In the genomic region with DNA sequence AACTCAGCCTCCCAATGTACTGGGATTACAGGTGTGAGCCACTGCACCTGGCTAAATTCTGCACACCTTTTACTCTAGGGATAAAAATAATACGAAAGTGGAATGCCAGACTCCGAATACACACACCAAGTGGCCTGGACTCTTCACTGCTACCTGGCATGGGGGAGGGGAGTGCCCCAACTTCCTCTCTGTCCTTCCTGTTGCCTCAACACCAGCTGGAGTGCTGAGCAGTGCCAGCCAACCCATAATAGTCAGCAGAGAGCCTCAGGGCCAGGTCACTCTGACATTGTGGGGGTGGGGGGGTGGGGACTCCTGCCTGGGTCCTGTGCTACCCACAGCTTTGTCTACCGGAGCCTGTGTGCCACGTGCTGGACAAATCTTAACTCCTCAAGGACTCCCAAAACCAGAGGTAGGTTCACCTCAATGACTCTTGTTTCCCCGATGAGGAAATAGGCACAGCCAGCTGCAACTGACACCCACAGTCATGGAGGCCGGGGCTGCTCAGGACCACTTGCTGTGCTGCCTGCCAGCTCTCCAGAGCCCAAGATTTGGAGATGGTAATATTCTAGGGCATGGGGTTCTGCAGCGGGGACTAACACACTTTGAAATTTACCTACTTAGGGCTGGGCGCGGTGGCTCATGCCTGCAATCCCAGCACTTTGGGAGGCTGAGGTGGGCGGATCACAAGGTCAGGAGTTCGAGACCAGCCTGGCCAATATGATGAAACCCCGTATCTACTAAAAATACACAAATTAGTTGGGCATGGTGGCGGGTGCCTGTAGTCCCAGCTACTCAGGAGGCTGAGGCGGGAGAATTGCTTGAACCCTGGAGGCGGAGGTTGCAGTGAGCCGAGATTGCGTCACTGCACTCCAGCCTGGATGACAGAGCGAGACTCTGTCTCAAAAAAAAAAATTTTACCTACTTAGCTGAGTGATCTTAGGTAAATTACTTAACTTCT, we compare ENCODE assay signal across 1 cellular context.
TF ChIP-seq lines count a peak whose summit lies in the region.
"Not testable (repeated sequence)": the region's sequence is repeated elsewhere in the genome, so short reads cannot be mapped to it uniquely, and the experiment has no call there.

No MANE protein-coding gene starts in this region.

TF ChIP-seq in K562, 482 proteins besides CTCF, POLR2A, EP300 and RAD21 (continues in another document):
- TF ChIP-seq KLF1 (tag; IDR thresholded peaks at IDR 0.05) (0 out of 2 replicates have a peak, but pooled peaks have one; percentile 20), SPI1 (IDR thresholded peaks at IDR 0.05; ENCODE audit: borderline replicate concordance, low read depth, low read length) (peak; percentile 87), CEBPB (tag; IDR thresholded peaks at IDR 0.05) (peak; percentile 93), DPF2 (IDR thresholded peaks at IDR 0.05) (0 out of 2 replicates have a peak, but pooled peaks have one; percentile 12), NFRKB (IDR thresholded peaks at IDR 0.05; ENCODE audit: low read depth) (peak; percentile 11), TRIM24 (IDR thresholded peaks at IDR 0.05) (peak in 1 of 2 experiments; percentile 53; a peak in 2 of 4 replicates), SMAD4 (CRISPR knock-in tag; conservative IDR thresholded peaks at IDR 0.05) (0 out of 2 replicates have a peak, but pooled peaks have one; percentile 20), KDM1A (IDR thresholded peaks at IDR 0.05) (peak; percentile 47 to 67; a peak in 3 of 4 replicates), ARID1B (IDR thresholded peaks at IDR 0.05) (peak; percentile 16; the same call in 1 of the 2 replicates), MIER1 (IDR thresholded peaks at IDR 0.05; ENCODE audit: low read depth) (peak; percentile 37; the same call in 1 of the 2 replicates), EGR1 (conservative IDR thresholded peaks at IDR 0.05) (peak; percentile 76), HDAC2 (IDR thresholded peaks at IDR 0.05) (0 out of 2 replicates have a peak, but pooled peaks have one; percentile 35), MEF2D (tag; conservative IDR thresholded peaks at IDR 0.05; ENCODE audit: low read depth) (0 out of 2 replicates have a peak, but pooled peaks have one; percentile 54), BCOR (IDR thresholded peaks at IDR 0.05) (peak; percentile 92), CEBPG (tag; conservative IDR thresholded peaks at IDR 0.05 in 1 of 2, IDR thresholded peaks at IDR 0.05 in 1 of 2) (peak; percentile 60 to 69; a peak in 2 of 4 replicates), SMARCA5 (IDR thresholded peaks at IDR 0.05) (peak; percentile 82), RCOR1 (IDR thresholded peaks at IDR 0.05; ENCODE audit: borderline replicate concordance in 1 of 2, low read depth in 2 of 2, low read length in 2 of 2) (0 out of 4 replicates have a peak, but pooled peaks of 1 of the 2 experiments have one; percentile 11)
- TF ChIP-seq, protein P1, sequence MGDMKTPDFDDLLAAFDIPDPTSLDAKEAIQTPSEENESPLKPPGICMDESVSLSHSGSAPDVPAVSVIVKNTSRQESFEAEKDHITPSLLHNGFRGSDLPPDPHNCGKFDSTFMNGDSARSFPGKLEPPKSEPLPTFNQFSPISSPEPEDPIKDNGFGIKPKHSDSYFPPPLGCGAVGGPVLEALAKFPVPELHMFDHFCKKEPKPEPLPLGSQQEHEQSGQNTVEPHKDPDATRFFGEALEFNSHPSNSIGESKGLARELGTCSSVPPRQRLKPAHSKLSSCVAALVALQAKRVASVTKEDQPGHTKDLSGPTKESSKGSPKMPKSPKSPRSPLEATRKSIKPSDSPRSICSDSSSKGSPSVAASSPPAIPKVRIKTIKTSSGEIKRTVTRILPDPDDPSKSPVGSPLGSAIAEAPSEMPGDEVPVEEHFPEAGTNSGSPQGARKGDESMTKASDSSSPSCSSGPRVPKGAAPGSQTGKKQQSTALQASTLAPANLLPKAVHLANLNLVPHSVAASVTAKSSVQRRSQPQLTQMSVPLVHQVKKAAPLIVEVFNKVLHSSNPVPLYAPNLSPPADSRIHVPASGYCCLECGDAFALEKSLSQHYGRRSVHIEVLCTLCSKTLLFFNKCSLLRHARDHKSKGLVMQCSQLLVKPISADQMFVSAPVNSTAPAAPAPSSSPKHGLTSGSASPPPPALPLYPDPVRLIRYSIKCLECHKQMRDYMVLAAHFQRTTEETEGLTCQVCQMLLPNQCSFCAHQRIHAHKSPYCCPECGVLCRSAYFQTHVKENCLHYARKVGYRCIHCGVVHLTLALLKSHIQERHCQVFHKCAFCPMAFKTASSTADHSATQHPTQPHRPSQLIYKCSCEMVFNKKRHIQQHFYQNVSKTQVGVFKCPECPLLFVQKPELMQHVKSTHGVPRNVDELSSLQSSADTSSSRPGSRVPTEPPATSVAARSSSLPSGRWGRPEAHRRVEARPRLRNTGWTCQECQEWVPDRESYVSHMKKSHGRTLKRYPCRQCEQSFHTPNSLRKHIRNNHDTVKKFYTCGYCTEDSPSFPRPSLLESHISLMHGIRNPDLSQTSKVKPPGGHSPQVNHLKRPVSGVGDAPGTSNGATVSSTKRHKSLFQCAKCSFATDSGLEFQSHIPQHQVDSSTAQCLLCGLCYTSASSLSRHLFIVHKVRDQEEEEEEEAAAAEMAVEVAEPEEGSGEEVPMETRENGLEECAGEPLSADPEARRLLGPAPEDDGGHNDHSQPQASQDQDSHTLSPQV (IDR thresholded peaks at IDR 0.05): peak; percentile 86
- TF ChIP-seq, protein P2, sequence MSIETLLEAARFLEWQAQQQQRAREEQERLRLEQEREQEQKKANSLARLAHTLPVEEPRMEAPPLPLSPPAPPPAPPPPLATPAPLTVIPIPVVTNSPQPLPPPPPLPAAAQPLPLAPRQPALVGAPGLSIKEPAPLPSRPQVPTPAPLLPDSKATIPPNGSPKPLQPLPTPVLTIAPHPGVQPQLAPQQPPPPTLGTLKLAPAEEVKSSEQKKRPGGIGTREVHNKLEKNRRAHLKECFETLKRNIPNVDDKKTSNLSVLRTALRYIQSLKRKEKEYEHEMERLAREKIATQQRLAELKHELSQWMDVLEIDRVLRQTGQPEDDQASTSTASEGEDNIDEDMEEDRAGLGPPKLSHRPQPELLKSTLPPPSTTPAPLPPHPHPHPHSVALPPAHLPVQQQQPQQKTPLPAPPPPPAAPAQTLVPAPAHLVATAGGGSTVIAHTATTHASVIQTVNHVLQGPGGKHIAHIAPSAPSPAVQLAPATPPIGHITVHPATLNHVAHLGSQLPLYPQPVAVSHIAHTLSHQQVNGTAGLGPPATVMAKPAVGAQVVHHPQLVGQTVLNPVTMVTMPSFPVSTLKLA (conservative IDR thresholded peaks at IDR 0.05): 0 out of 4 replicates have a peak, but pooled peaks of 1 of the 2 experiments have one; percentile 34
- TF ChIP-seq, protein P3, sequence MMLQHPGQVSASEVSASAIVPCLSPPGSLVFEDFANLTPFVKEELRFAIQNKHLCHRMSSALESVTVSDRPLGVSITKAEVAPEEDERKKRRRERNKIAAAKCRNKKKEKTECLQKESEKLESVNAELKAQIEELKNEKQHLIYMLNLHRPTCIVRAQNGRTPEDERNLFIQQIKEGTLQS (IDR thresholded peaks at IDR 0.05): peak; percentile 81
- TF ChIP-seq, protein P3 (CRISPR knock-in tag; conservative IDR thresholded peaks at IDR 0.05): not testable (repeated sequence)
- TF ChIP-seq, protein P4, sequence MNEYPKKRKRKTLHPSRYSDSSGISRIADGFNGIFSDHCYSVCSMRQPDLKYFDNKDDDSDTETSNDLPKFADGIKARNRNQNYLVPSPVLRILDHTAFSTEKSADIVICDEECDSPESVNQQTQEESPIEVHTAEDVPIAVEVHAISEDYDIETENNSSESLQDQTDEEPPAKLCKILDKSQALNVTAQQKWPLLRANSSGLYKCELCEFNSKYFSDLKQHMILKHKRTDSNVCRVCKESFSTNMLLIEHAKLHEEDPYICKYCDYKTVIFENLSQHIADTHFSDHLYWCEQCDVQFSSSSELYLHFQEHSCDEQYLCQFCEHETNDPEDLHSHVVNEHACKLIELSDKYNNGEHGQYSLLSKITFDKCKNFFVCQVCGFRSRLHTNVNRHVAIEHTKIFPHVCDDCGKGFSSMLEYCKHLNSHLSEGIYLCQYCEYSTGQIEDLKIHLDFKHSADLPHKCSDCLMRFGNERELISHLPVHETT (CRISPR knock-in tag; conservative IDR thresholded peaks at IDR 0.05 in 1 of 2, IDR thresholded peaks at IDR 0.05 in 1 of 2): 0 out of 4 replicates have a peak, but pooled peaks of 1 of the 2 experiments have one; percentile 32
- TF ChIP-seq, protein P5, sequence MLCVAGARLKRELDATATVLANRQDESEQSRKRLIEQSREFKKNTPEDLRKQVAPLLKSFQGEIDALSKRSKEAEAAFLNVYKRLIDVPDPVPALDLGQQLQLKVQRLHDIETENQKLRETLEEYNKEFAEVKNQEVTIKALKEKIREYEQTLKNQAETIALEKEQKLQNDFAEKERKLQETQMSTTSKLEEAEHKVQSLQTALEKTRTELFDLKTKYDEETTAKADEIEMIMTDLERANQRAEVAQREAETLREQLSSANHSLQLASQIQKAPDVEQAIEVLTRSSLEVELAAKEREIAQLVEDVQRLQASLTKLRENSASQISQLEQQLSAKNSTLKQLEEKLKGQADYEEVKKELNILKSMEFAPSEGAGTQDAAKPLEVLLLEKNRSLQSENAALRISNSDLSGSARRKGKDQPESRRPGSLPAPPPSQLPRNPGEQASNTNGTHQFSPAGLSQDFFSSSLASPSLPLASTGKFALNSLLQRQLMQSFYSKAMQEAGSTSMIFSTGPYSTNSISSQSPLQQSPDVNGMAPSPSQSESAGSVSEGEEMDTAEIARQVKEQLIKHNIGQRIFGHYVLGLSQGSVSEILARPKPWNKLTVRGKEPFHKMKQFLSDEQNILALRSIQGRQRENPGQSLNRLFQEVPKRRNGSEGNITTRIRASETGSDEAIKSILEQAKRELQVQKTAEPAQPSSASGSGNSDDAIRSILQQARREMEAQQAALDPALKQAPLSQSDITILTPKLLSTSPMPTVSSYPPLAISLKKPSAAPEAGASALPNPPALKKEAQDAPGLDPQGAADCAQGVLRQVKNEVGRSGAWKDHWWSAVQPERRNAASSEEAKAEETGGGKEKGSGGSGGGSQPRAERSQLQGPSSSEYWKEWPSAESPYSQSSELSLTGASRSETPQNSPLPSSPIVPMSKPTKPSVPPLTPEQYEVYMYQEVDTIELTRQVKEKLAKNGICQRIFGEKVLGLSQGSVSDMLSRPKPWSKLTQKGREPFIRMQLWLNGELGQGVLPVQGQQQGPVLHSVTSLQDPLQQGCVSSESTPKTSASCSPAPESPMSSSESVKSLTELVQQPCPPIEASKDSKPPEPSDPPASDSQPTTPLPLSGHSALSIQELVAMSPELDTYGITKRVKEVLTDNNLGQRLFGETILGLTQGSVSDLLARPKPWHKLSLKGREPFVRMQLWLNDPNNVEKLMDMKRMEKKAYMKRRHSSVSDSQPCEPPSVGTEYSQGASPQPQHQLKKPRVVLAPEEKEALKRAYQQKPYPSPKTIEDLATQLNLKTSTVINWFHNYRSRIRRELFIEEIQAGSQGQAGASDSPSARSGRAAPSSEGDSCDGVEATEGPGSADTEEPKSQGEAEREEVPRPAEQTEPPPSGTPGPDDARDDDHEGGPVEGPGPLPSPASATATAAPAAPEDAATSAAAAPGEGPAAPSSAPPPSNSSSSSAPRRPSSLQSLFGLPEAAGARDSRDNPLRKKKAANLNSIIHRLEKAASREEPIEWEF (CRISPR knock-in tag; IDR thresholded peaks at IDR 0.05): 0 out of 2 replicates have a peak, but pooled peaks have one; percentile 55
- TF ChIP-seq, protein P6, sequence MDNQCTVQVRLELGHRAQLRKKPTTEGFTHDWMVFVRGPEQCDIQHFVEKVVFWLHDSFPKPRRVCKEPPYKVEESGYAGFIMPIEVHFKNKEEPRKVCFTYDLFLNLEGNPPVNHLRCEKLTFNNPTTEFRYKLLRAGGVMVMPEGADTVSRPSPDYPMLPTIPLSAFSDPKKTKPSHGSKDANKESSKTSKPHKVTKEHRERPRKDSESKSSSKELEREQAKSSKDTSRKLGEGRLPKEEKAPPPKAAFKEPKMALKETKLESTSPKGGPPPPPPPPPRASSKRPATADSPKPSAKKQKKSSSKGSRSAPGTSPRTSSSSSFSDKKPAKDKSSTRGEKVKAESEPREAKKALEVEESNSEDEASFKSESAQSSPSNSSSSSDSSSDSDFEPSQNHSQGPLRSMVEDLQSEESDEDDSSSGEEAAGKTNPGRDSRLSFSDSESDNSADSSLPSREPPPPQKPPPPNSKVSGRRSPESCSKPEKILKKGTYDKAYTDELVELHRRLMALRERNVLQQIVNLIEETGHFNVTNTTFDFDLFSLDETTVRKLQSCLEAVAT (IDR thresholded peaks at IDR 0.05): peak in 1 of 2 experiments; percentile 50; a peak in 1 of 4 replicates
- TF ChIP-seq, protein P7, sequence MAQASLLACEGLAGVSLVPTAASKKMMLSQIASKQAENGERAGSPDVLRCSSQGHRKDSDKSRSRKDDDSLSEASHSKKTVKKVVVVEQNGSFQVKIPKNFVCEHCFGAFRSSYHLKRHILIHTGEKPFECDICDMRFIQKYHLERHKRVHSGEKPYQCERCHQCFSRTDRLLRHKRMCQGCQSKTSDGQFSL (CRISPR knock-in tag; IDR thresholded peaks at IDR 0.05): not testable (repeated sequence)
- TF ChIP-seq, protein P7 (tag; IDR thresholded peaks at IDR 0.05): peak in 1 of 2 experiments; percentile 37; a peak in 1 of 4 replicates
- TF ChIP-seq, protein P8, sequence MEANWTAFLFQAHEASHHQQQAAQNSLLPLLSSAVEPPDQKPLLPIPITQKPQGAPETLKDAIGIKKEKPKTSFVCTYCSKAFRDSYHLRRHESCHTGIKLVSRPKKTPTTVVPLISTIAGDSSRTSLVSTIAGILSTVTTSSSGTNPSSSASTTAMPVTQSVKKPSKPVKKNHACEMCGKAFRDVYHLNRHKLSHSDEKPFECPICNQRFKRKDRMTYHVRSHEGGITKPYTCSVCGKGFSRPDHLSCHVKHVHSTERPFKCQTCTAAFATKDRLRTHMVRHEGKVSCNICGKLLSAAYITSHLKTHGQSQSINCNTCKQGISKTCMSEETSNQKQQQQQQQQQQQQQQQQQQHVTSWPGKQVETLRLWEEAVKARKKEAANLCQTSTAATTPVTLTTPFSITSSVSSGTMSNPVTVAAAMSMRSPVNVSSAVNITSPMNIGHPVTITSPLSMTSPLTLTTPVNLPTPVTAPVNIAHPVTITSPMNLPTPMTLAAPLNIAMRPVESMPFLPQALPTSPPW (CRISPR knock-in tag; IDR thresholded peaks at IDR 0.05): peak; percentile 40
- not testable (repeated sequence) for TF ChIP-seq CEBPG (CRISPR knock-in tag; IDR thresholded peaks at IDR 0.05)
- TF ChIP-seq, protein P9, sequence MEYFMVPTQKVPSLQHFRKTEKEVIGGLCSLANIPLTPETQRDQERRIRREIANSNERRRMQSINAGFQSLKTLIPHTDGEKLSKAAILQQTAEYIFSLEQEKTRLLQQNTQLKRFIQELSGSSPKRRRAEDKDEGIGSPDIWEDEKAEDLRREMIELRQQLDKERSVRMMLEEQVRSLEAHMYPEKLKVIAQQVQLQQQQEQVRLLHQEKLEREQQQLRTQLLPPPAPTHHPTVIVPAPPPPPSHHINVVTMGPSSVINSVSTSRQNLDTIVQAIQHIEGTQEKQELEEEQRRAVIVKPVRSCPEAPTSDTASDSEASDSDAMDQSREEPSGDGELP (CRISPR knock-in tag; IDR thresholded peaks at IDR 0.05; ENCODE audit: borderline replicate concordance): peak; percentile 56; the same call in 1 of the 2 replicates
